ENCODE assay signal across 1 cellular context in the genomic region with DNA sequence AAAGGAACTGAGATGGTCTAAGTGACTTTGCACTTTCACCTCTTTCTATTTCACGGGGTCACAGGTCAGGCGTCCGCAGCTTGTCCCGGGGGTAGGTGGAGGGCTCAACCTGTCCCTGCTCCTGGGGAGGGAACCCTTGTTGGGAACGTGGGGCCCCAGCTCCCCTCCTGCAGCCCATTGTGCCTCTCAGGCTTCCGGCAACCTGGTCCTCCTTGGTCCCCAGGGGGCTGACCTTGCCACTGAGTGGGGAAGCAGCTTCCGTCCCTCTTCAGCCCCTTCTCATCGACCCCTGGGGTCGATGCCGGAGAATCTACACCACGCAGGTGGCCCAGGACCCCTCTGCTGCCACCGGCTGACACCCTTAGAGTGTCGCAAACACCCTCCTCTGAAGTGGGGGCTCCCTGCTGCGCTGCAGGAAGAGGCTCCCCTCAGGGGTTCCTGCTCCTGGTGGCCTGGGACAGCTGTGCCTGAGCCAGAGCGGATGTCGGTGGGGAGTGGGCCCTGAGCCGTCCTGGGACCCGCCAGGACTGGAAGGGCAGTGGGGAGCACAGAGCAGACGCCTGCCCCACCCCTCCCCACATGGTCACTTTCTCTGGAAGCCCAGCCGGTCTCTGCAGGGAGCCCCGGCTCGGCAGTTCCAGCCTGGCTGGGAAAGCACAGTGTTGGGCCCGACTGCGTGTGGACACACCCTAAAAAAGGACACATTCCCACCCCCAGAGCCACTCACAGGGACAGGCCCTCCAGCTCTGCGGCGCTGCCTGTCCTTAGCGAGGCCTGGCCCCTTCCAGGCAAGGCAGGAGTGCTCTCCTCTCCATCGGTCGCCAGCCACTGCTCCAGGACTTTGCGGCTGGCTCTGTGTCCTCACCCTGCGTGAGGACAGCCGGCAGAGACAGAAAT.
TF ChIP-seq lines count a peak whose summit lies in the region.

No MANE protein-coding gene starts in this region.

TF ChIP-seq in H1, 55 proteins besides CTCF, POLR2A, EP300 and RAD21:
- no peak for TF ChIP-seq FOSL1 (IDR thresholded peaks at IDR 0.05; ENCODE audit: insufficient read depth, low read depth, low read length)
- TF ChIP-seq KDM5A (IDR thresholded peaks at IDR 0.05; ENCODE audit: low read length), result no peak
- TF ChIP-seq, protein P1, sequence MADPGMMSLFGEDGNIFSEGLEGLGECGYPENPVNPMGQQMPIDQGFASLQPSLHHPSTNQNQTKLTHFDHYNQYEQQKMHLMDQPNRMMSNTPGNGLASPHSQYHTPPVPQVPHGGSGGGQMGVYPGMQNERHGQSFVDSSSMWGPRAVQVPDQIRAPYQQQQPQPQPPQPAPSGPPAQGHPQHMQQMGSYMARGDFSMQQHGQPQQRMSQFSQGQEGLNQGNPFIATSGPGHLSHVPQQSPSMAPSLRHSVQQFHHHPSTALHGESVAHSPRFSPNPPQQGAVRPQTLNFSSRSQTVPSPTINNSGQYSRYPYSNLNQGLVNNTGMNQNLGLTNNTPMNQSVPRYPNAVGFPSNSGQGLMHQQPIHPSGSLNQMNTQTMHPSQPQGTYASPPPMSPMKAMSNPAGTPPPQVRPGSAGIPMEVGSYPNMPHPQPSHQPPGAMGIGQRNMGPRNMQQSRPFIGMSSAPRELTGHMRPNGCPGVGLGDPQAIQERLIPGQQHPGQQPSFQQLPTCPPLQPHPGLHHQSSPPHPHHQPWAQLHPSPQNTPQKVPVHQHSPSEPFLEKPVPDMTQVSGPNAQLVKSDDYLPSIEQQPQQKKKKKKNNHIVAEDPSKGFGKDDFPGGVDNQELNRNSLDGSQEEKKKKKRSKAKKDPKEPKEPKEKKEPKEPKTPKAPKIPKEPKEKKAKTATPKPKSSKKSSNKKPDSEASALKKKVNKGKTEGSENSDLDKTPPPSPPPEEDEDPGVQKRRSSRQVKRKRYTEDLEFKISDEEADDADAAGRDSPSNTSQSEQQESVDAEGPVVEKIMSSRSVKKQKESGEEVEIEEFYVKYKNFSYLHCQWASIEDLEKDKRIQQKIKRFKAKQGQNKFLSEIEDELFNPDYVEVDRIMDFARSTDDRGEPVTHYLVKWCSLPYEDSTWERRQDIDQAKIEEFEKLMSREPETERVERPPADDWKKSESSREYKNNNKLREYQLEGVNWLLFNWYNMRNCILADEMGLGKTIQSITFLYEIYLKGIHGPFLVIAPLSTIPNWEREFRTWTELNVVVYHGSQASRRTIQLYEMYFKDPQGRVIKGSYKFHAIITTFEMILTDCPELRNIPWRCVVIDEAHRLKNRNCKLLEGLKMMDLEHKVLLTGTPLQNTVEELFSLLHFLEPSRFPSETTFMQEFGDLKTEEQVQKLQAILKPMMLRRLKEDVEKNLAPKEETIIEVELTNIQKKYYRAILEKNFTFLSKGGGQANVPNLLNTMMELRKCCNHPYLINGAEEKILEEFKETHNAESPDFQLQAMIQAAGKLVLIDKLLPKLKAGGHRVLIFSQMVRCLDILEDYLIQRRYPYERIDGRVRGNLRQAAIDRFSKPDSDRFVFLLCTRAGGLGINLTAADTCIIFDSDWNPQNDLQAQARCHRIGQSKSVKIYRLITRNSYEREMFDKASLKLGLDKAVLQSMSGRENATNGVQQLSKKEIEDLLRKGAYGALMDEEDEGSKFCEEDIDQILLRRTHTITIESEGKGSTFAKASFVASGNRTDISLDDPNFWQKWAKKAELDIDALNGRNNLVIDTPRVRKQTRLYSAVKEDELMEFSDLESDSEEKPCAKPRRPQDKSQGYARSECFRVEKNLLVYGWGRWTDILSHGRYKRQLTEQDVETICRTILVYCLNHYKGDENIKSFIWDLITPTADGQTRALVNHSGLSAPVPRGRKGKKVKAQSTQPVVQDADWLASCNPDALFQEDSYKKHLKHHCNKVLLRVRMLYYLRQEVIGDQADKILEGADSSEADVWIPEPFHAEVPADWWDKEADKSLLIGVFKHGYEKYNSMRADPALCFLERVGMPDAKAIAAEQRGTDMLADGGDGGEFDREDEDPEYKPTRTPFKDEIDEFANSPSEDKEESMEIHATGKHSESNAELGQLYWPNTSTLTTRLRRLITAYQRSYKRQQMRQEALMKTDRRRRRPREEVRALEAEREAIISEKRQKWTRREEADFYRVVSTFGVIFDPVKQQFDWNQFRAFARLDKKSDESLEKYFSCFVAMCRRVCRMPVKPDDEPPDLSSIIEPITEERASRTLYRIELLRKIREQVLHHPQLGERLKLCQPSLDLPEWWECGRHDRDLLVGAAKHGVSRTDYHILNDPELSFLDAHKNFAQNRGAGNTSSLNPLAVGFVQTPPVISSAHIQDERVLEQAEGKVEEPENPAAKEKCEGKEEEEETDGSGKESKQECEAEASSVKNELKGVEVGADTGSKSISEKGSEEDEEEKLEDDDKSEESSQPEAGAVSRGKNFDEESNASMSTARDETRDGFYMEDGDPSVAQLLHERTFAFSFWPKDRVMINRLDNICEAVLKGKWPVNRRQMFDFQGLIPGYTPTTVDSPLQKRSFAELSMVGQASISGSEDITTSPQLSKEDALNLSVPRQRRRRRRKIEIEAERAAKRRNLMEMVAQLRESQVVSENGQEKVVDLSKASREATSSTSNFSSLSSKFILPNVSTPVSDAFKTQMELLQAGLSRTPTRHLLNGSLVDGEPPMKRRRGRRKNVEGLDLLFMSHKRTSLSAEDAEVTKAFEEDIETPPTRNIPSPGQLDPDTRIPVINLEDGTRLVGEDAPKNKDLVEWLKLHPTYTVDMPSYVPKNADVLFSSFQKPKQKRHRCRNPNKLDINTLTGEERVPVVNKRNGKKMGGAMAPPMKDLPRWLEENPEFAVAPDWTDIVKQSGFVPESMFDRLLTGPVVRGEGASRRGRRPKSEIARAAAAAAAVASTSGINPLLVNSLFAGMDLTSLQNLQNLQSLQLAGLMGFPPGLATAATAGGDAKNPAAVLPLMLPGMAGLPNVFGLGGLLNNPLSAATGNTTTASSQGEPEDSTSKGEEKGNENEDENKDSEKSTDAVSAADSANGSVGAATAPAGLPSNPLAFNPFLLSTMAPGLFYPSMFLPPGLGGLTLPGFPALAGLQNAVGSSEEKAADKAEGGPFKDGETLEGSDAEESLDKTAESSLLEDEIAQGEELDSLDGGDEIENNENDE (IDR thresholded peaks at IDR 0.05; ENCODE audit: insufficient replicate concordance, low read length), result no peak
- TF ChIP-seq TEAD4 (IDR thresholded peaks at IDR 0.05; ENCODE audit: low read depth, low read length), result no peak
- TF ChIP-seq CEBPB (IDR thresholded peaks at IDR 0.05; ENCODE audit: low read depth, low read length), result no peak
- TF ChIP-seq BRCA1 (IDR thresholded peaks at IDR 0.05; ENCODE audit: low read depth, low read length), result no peak
